In genomic region chr17:75763613-75764416, GRCh38 we compare ENCODE assay signal across 8 cellular contexts. TPM values are rescaled to one million over a fixed set of nuclear protein-coding genes. Genes with fewer than 3 reads are reported as not detected.
DNase-seq lines count a peak whose midpoint lies in the region; ATAC-seq, FAIRE-seq and TF ChIP-seq lines count a peak whose summit lies in the region.

No MANE protein-coding gene starts in this region.

- H3K27ac Mint-ChIP-seq in CD8-positive, alpha-beta T cell = no peak overlapping the region

- CTCF ChIA-PET in CD8-positive, alpha-beta T cell (lab: Charles Lee) = interaction anchor here (0.6 to 9.8 kb wide), 19 partner anchors 11 to 360 kb away, joined by 3 to 159 read pairs (median 3); partner anchors contain the start of genes SMIM5 and TRIM47
- CTCF ChIA-PET in PC-3 (lab: Charles Lee) = no interaction called here

- H3K4me3 ChIP-seq in CD8-positive, alpha-beta T cell (ENCODE audit: low read depth, low read length) = peak overlapping the region; percentile 86
- H3K4me3 ChIP-seq in PC-3 (ENCODE audit: low read length) = peak overlapping the region; percentile 86
- H3K4me3 ChIP-seq in esophagus (ENCODE audit: low read depth in 1 of 2, low read length in 2 of 2) = peak overlapping the region; percentile 55 to 66
- peak overlapping the region; percentile 83 for H3K4me3 ChIP-seq in osteoblast (ENCODE audit: insufficient read depth, low read length)

- H3K36me3 Mint-ChIP-seq in CD8-positive, alpha-beta T cell = peaks cover 3% of the 10 kb centered on the region

- no peaks in the 10 kb centered on the region for H3K27me3 Mint-ChIP-seq in CD8-positive, alpha-beta T cell (ENCODE audit: low read depth)

- no peaks in the 10 kb centered on the region for H3K9me3 ChIP-seq in CD8-positive, alpha-beta T cell (ENCODE audit: low read length)
- H3K9me3 ChIP-seq in PC-3 (ENCODE audit: low read length) = no peaks in the 10 kb centered on the region
- H3K9me3 ChIP-seq in esophagus (ENCODE audit: control insufficient read depth in 2 of 2, insufficient read depth in 1 of 2, low read depth in 1 of 2, low read length in 1 of 2) = no peaks in the 10 kb centered on the region
- H3K9me3 ChIP-seq in osteoblast (ENCODE audit: low read depth, low read length) = no peaks in the 10 kb centered on the region

- no peaks in the 10 kb centered on the region for H3K9me3 Mint-ChIP-seq in CD8-positive, alpha-beta T cell

- POLR2A ChIA-PET in CD8-positive, alpha-beta T cell (lab: Charles Lee) = interaction anchor here (0.8 to 7.5 kb wide), 6 partner anchors 10 to 91 kb away, joined by 3 to 180 read pairs (median 9); partner anchors contain the start of gene WBP2
- POLR2A ChIA-PET in PC-3 (lab: Charles Lee; ENCODE audit: unreplicated experiment) = no interaction called here

- H3K79me2 ChIP-seq in PC-3 (ENCODE audit: low read length) (peaks cover 5% of the 10 kb centered on the region; the same call in 1 of the 2 replicates), osteoblast (ENCODE audit: insufficient read depth, low read length) (no peaks in the 10 kb centered on the region)

- DNase-seq in CD8-positive, alpha-beta T cell = no peak
- DNase-seq in PC-3 = no peak
- peak; percentile 79 for DNase-seq in osteoblast (ENCODE audit: insufficient read length, low spot score, missing footprints)
- DNase-seq in frontal cortex (ENCODE audit: low spot score in 2 of 2) = no peak

- intact Hi-C loops in CD8-positive, alpha-beta T cell (cut with DNase I, micrococcal nuclease) = loop anchor here (2.0 kb wide), 2 partner anchors 63 to 65 kb away; no protein-coding TSS in a partner anchor
- intact Hi-C loops in PC-3 (cut with micrococcal nuclease) = no loop called here

- H2AFZ ChIP-seq in PC-3 (ENCODE audit: low read length) (peak overlapping the region; percentile 96; the same call in 1 of the 2 replicates), osteoblast (ENCODE audit: low read length) (peak overlapping the region; percentile 65)

- no peak overlapping the region for H3K27ac ChIP-seq in CD8-positive, alpha-beta T cell (ENCODE audit: low read depth, low read length)
- H3K27ac ChIP-seq in PC-3 (ENCODE audit: low read length) (no peak overlapping the region), esophagus (ENCODE audit: low read depth in 2 of 2, low read length in 1 of 2) (peak overlapping the region in 1 of 2 donors; percentile 90), osteoblast (ENCODE audit: low read depth, low read length) (no peak overlapping the region)

- H3K9ac ChIP-seq in PC-3 (ENCODE audit: low read length) = peak overlapping the region; percentile 84

- H3K36me3 ChIP-seq in CD8-positive, alpha-beta T cell (ENCODE audit: insufficient read depth, low read length) = no peaks in the 10 kb centered on the region
- H3K36me3 ChIP-seq in PC-3 (ENCODE audit: low read depth, low read length) (no peaks in the 10 kb centered on the region), esophagus (ENCODE audit: control insufficient read depth in 2 of 2, insufficient read depth in 2 of 2, low read length in 1 of 2) (no peaks in the 10 kb centered on the region), osteoblast (ENCODE audit: insufficient read depth, low read length) (no peaks in the 10 kb centered on the region)

- TF ChIP-seq CTCF in CD8-positive, alpha-beta T cell (IDR thresholded peaks at IDR 0.05) = no peak
- no peak for TF ChIP-seq CTCF in PC-3 (conservative IDR thresholded peaks at IDR 0.05; ENCODE audit: low read depth, low read length)
- no peak for TF ChIP-seq CTCF in osteoblast (IDR thresholded peaks at IDR 0.05; ENCODE audit: extremely low read depth, low read depth, low read length)

- WGBS in esophagus, 2 donors = 65 to 68% methylated on average over 16 of the region's 16 CpGs

- H3K27me3 ChIP-seq in CD8-positive, alpha-beta T cell (ENCODE audit: insufficient read depth, low read length) = no peaks in the 10 kb centered on the region
- H3K27me3 ChIP-seq in PC-3 (ENCODE audit: low read length) (no peaks in the 10 kb centered on the region), esophagus (ENCODE audit: control insufficient read depth in 1 of 2, insufficient read depth in 2 of 2, low read length in 2 of 2) (no peaks in the 10 kb centered on the region), osteoblast (ENCODE audit: insufficient read depth, low read length) (no peaks in the 10 kb centered on the region)

- BruUV-seq in PC-3 (replicated peaks; lab: Mats Ljungman, UMichigan) = no TSS peak

- no peak for FAIRE-seq in frontal cortex (lab: Jason Lieb, UNC)

- H3F3A ChIP-seq in PC-3 (ENCODE audit: low read length, unreplicated experiment) = no peaks in the 10 kb centered on the region

- H3K4me1 ChIP-seq in CD8-positive, alpha-beta T cell (ENCODE audit: insufficient read depth, low read length) = peaks cover 16% of the 10 kb centered on the region
- peaks cover 11% of the 10 kb centered on the region for H3K4me1 ChIP-seq in PC-3 (ENCODE audit: insufficient read depth, low read length)
- H3K4me1 ChIP-seq in esophagus (ENCODE audit: control insufficient read depth in 2 of 2, insufficient read depth in 2 of 2, low read length in 1 of 2) = peaks cover 10% of the 10 kb centered on the region in 2 donors
- peaks cover 8% of the 10 kb centered on the region for H3K4me1 ChIP-seq in osteoblast (ENCODE audit: insufficient read depth, low read length)

- peak overlapping the region; percentile 74 for H3K4me3 Mint-ChIP-seq in CD8-positive, alpha-beta T cell

- H3K4me2 ChIP-seq in PC-3 (ENCODE audit: low read length) = peak overlapping the region; percentile 87
- peak overlapping the region; percentile 87 for H3K4me2 ChIP-seq in osteoblast (ENCODE audit: insufficient read depth, low read length)

- H3K4me1 Mint-ChIP-seq in CD8-positive, alpha-beta T cell (ENCODE audit: low read depth) = peaks cover 8% of the 10 kb centered on the region

- H4K20me1 ChIP-seq in PC-3 (ENCODE audit: low read length) = no peaks in the 10 kb centered on the region
- no peaks in the 10 kb centered on the region for H4K20me1 ChIP-seq in osteoblast (ENCODE audit: insufficient read depth, low read length)

- H3K9me2 ChIP-seq in PC-3 (replicated peaks; ENCODE audit: low read length) = no peaks in the 10 kb centered on the region

- no peak for ATAC-seq in CD8-positive, alpha-beta T cell
- ATAC-seq in PC-3 (no peak), GM18873 (IDR thresholded peaks at IDR 0.05; ENCODE audit: low FRiP score, unreplicated experiment) (no peak), GM19351 (IDR thresholded peaks at IDR 0.05; ENCODE audit: unreplicated experiment) (no peak), GM18870 (IDR thresholded peaks at IDR 0.05; ENCODE audit: unreplicated experiment) (no peak)

RNA-seq across cellular contexts. Expression of gene GALK1, which starts 1.2 kb away (rescaled TPM):
- 1 to 10 TPM; 3.4 to 3.7 TPM for total RNA-seq in CD8-positive, alpha-beta T cell
- total RNA-seq in PC-3 (2014; rRNA removed) (64.9 and 75.0 TPM in 2 replicates), osteoblast (25.3 and 27.7 TPM in 2 replicates), frontal cortex (13.5 TPM)
- polyA plus RNA-seq in esophagus = 10 to 100 TPM; 27.9 to 29.5 TPM

RNA-seq across cellular contexts. Expression of gene UNK, which starts 20.8 kb away (rescaled TPM):
- 10 to 100 TPM; 37.3 to 42.8 TPM for total RNA-seq in CD8-positive, alpha-beta T cell
- total RNA-seq in PC-3 (2014; rRNA removed) (21.8 and 22.9 TPM in 2 replicates), osteoblast (18.5 and 23.6 TPM in 2 replicates), frontal cortex (21.2 TPM)
- polyA plus RNA-seq in esophagus = 10 to 100 TPM; 18.2 to 26.3 TPM

RNA-seq across cellular contexts. Expression of gene ITGB4, which starts 42.6 kb away (rescaled TPM):
- 1 to 10 TPM; 1.2 to 2.3 TPM for total RNA-seq in CD8-positive, alpha-beta T cell
- total RNA-seq in PC-3 (2014; rRNA removed) (273 and 362 TPM in 2 replicates), osteoblast (0.29 and 0.36 TPM in 2 replicates), frontal cortex (1.2 TPM)
- 10 to 100 TPM; 48.4 to 63.2 TPM for polyA plus RNA-seq in esophagus

Comparison
In these comparisons a context has a peak if more than half of its experiments do, and no peak if none do; other contexts are left out.
1. RNA of gene ITGB4, which starts 42.6 kb away (total RNA-seq): 273 to 362 TPM in PC-3; 1.2 to 2.3 TPM in CD8-positive, alpha-beta T cell, 1.2 TPM in frontal cortex (single experiment) and 0.29 to 0.36 TPM in osteoblast; every median in the first group is over 10 times any median in the second.
2. Peak in every context shown above with its lines, with median percentiles within 50 percentile points of each other: H3K4me3 ChIP-seq.